In genomic region chr7:43659549-43659896, GRCh38 we compare ENCODE assay signal across 16 cellular contexts.
A peak's percentile ranks its signal among the peaks of the same experiment; 100 is the strongest.
DNase-seq lines count a peak whose midpoint lies in the region; ATAC-seq, FAIRE-seq and TF ChIP-seq lines count a peak whose summit lies in the region.
"Had no signal": no experiment of that assay in that cellular context is flagged by ENCODE, and none has a peak within 500 bp of the region (broad histone marks: within the 10 kb centered on the region; RNA-seq: fewer than 3 reads in every experiment).

No MANE protein-coding gene starts in this region.

- H3K9me3 ChIP-seq in A549 (no peaks in the 10 kb centered on the region), GM23248 (ENCODE audit: low read depth) (no peaks in the 10 kb centered on the region), left lung (no peaks in the 10 kb centered on the region)
- H3K9me3 ChIP-seq: gastrocnemius medialis had no signal

- H3F3A ChIP-seq in GM23248 (ENCODE audit: insufficient read depth): peaks cover 34% of the 10 kb centered on the region

- H3K27ac Mint-ChIP-seq in activated B cell treated with CpG ODN at 0.5 μM for 24 hours: peak overlapping the region; percentile 1
- H3K27ac Mint-ChIP-seq in glutamatergic neuron (ENCODE audit: unreplicated experiment): no peak overlapping the region

- no peaks in the 10 kb centered on the region for H3K9me3 Mint-ChIP-seq in activated B cell treated with CpG ODN at 0.5 μM for 24 hours
- H3K9me3 Mint-ChIP-seq in glutamatergic neuron (ENCODE audit: unreplicated experiment): no peaks in the 10 kb centered on the region

- H3K36me3 Mint-ChIP-seq in activated B cell treated with CpG ODN at 0.5 μM for 24 hours (ENCODE audit: low read depth) (peaks cover 44% of the 10 kb centered on the region), glutamatergic neuron (ENCODE audit: unreplicated experiment) (no peaks in the 10 kb centered on the region)

- intact Hi-C loops in activated B cell treated with CpG ODN at 0.5 μM for 24 hours (cut with micrococcal nuclease): no loop called here
- intact Hi-C loops in left lung (cut with DNase I): no loop called here

- H3K9me2 ChIP-seq in GM23248 (ENCODE audit: insufficient read depth): no peaks in the 10 kb centered on the region

- H3K4me3 ChIP-seq in A549 (no peak overlapping the region), GM23248 (peak overlapping the region; percentile 23; the same call in 1 of the 2 replicates), left lung (no peak overlapping the region)
- H3K4me3 ChIP-seq: gastrocnemius medialis had no signal

- TF ChIP-seq CTCF in A549 (IDR thresholded peaks at IDR 0.05) (no peak), activated B cell treated with CpG ODN at 0.5 μM for 24 hours (IDR thresholded peaks at IDR 0.05) (no peak), left lung (IDR thresholded peaks at IDR 0.05) (no peak), glutamatergic neuron (IDR thresholded peaks at IDR 0.05; ENCODE audit: partially characterized antibody, unreplicated experiment) (no peak)

- peak; percentile 65 to 67; a peak in 3 of 6 replicates for ATAC-seq in A549
- ATAC-seq in activated B cell treated with CpG ODN at 0.5 μM for 24 hours (ENCODE audit: low read depth): no peak
- ATAC-seq in left lung: peak; percentile 55
- no peak for ATAC-seq in HG03025 (IDR thresholded peaks at IDR 0.05; ENCODE audit: low FRiP score, unreplicated experiment)

- no peak for TF ChIP-seq EP300 in A549 (IDR thresholded peaks at IDR 0.05)

- H3K36me3 ChIP-seq in GM23248 (ENCODE audit: low read depth) (no peaks in the 10 kb centered on the region), left lung (no peaks in the 10 kb centered on the region)
- H3K36me3 ChIP-seq: gastrocnemius medialis had no signal

- H3K4me2 ChIP-seq in A549 (peak overlapping the region; percentile 84), GM23248 (ENCODE audit: unreplicated experiment) (peak overlapping the region; percentile 80)

- CTCF ChIA-PET in A549 (lab: Yijun Ruan, JAX) (no interaction called here), activated B cell treated with CpG ODN at 0.5 μM for 24 hours (lab: Charles Lee) (no interaction called here)

- TF ChIP-seq POLR2A in A549 (IDR thresholded peaks at IDR 0.05; ENCODE audit: low read length): no peak

- TF ChIP-seq RAD21 in A549 (conservative IDR thresholded peaks at IDR 0.05 in 1 of 2, IDR thresholded peaks at IDR 0.05 in 1 of 2): 0 out of 5 replicates have a peak, but pooled peaks of 1 of the 2 experiments have one; percentile 5

- H3K27me3 ChIP-seq in GM23248 (replicated peaks; ENCODE audit: insufficient read depth): no peaks in the 10 kb centered on the region
- no peaks in the 10 kb centered on the region for H3K27me3 ChIP-seq in left lung
- H3K27me3 ChIP-seq: gastrocnemius medialis had no signal

- H2AFZ ChIP-seq in GM23248: 0 out of 2 replicates have a peak overlapping the region, but pooled peaks have one; percentile 18

- H3K27me3 Mint-ChIP-seq in activated B cell treated with CpG ODN at 0.5 μM for 24 hours: no peaks in the 10 kb centered on the region
- peaks cover 2% of the 10 kb centered on the region for H3K27me3 Mint-ChIP-seq in glutamatergic neuron (ENCODE audit: unreplicated experiment)

- POLR2A ChIA-PET in A549 (lab: Yijun Ruan, JAX) (no interaction called here), activated B cell treated with CpG ODN at 0.5 μM for 24 hours (lab: Charles Lee) (no interaction called here)

- peak overlapping the region; percentile 59 for H3K9ac ChIP-seq in GM23248

- H3K4me1 ChIP-seq in A549: peaks cover 55% of the 10 kb centered on the region
- peaks cover 27% of the 10 kb centered on the region for H3K4me1 ChIP-seq in GM23248 (ENCODE audit: insufficient read depth)
- H3K4me1 ChIP-seq in left lung: peaks cover 0 to 8% of the 10 kb centered on the region in 2 donors

- FAIRE-seq in A549 (lab: Jason Lieb, UNC): no peak

- no peak for DNase-seq in A549 (ENCODE audit: low read depth in 1 of 2, low spot score in 1 of 2)
- no peak for DNase-seq in GM23248
- DNase-seq in activated B cell treated with CpG ODN at 0.5 μM for 24 hours: no peak
- no peak for DNase-seq in left lung
- no peak for DNase-seq in glutamatergic neuron
- no peak for DNase-seq in stimulated activated CD4-positive, alpha-beta T cell treated with anti-CD3 and anti-CD28 coated beads, Interleukin-12 subunit alpha, Interleukin-12 subunit beta, amount 100 ng/mL, for 4 hours
- no peak for DNase-seq in NCI-H345 treated with DMSO at 0.1 percent for 48 hours (lab: John Stamatoyannopoulos, UW; ENCODE audit: unreplicated experiment)
- DNase-seq: C1 segment of cervical spinal cord; gastrocnemius medialis; GDM1; NCI-H510A treated with DMSO at 0.1 percent for 48 hours; occipital lobe; SIG-M5; stimulated activated CD4-positive, alpha-beta T cell treated with anti-CD3 and anti-CD28 coated beads, Interleukin-2, amount 100 ng/mL, for 24 hours; stimulated activated naive CD4-positive, alpha-beta T cell treated with Interleukin-2 at 50 U/mL for 16 hours had no signal

- H3K4me3 Mint-ChIP-seq in activated B cell treated with CpG ODN at 0.5 μM for 24 hours: no peak overlapping the region
- no peak overlapping the region for H3K4me3 Mint-ChIP-seq in glutamatergic neuron (ENCODE audit: unreplicated experiment)

- no peaks in the 10 kb centered on the region for H4K20me1 ChIP-seq in GM23248 (ENCODE audit: insufficient read depth)

- H3K27ac ChIP-seq in A549 (peak overlapping the region; percentile 87 to 94), GM23248 (peak overlapping the region; percentile 94), left lung (peak overlapping the region; percentile 53 to 54)

- H3K4me1 Mint-ChIP-seq in activated B cell treated with CpG ODN at 0.5 μM for 24 hours: peaks cover 47% of the 10 kb centered on the region
- H3K4me1 Mint-ChIP-seq in glutamatergic neuron (ENCODE audit: low read depth, unreplicated experiment): peaks cover 6% of the 10 kb centered on the region

- H3K79me2 ChIP-seq in GM23248 (ENCODE audit: insufficient read depth): peaks cover 77% of the 10 kb centered on the region

- in situ Hi-C loops in GM23248 (cut with MboI): no loop called here

TF ChIP-seq in A549, 52 proteins besides CTCF, POLR2A, EP300 and RAD21:
- TF ChIP-seq JUNB (IDR thresholded peaks at IDR 0.05): peak; percentile 10; the same call in 1 of the 2 replicates
- no peak for TF ChIP-seq RFX5 (IDR thresholded peaks at IDR 0.05)

Comparison
In these comparisons a context has a peak if more than half of its experiments do, and no peak if none do; other contexts are left out.
1. ATAC-seq: peak in A549 (2 of 2) and left lung (single experiment); none in activated B cell treated with CpG ODN at 0.5 μM for 24 hours (single experiment) and HG03025 (single experiment).
2. Peak in every context shown above with its lines, with median percentiles within 50 percentile points of each other: H3K27ac ChIP-seq.